In the genomic region with DNA sequence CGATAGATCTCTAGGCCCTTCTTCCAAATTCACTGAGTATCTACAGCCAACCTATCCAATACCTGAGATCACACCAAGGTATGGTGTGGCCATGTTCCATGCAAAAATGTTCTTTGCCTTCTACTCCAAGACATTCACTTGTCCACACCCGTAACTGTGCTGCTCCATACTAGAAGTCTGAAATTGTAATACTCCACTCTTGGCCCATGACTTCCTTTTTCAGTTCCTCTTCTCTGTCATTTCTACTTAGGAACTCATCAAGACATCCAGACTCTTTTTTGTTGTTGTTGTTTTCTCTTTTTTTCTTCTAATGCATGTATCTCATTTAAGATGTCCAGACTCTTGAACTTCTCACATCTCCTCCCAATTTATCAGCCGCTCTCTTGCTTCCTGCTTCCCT, we compare ENCODE assay signal across 19 cellular contexts. TPM values are rescaled to one million over a fixed set of nuclear protein-coding genes. Genes with fewer than 3 reads are reported as not detected.
DNase-seq lines count a peak whose midpoint lies in the region; ATAC-seq and TF ChIP-seq lines count a peak whose summit lies in the region.
"Had no signal": no experiment of that assay in that cellular context is flagged by ENCODE, and none has a peak within 500 bp of the region (broad histone marks: within the 10 kb centered on the region; RNA-seq: fewer than 3 reads in every experiment).

No MANE protein-coding gene starts in this region.

- H3K4me1 Mint-ChIP-seq in memory B cell = no peaks in the 10 kb centered on the region

- no peaks in the 10 kb centered on the region for H3K9me3 ChIP-seq in OCI-LY3 (ENCODE audit: insufficient read depth, low read length)
- H3K9me3 ChIP-seq in Peyer's patch = no peaks in the 10 kb centered on the region
- H3K9me3 ChIP-seq: body of pancreas, testis had no signal

- H3K4me2 ChIP-seq in OCI-LY3 (ENCODE audit: low read length) = peak overlapping the region; percentile 27

- DNase-seq in CD1c-positive myeloid dendritic cell (ENCODE audit: extremely low spot score) = peak; percentile 78
- peak; percentile 33 to 49 for DNase-seq in HL-60 (ENCODE audit: low read depth in 1 of 2, low spot score in 1 of 2)
- DNase-seq in memory B cell (ENCODE audit: low spot score in 2 of 2) = no peak
- DNase-seq in ecto neural progenitor cell (ENCODE audit: low spot score) = no peak
- DNase-seq in activated gamma-delta T cell (lab: John Stamatoyannopoulos, UW) = no peak
- no peak for DNase-seq in COLO829 (ENCODE audit: low spot score)
- DNase-seq in Peyer's patch = no peak
- DNase-seq: activated CD4-positive, CD25-positive, alpha-beta regulatory T cell; activated CD8-positive, alpha-beta T cell treated with anti-CD3 and anti-CD28 coated beads, Interleukin-2, amount 10 ng/mL, durations not matched to agents 7 days and 5 days; activated T-cell treated with anti-CD3 and anti-CD28 coated beads, Interleukin-2, amount 50 U/mL, for 48 hours; body of pancreas; endodermal cell; NCI-H1930; NCI-H345; occipital lobe; retina; testis had no signal

- H4K20me1 ChIP-seq in OCI-LY3 (ENCODE audit: insufficient read depth, low read length) = peaks cover 5% of the 10 kb centered on the region; the same call in 1 of the 2 replicates

- H3K36me3 ChIP-seq in OCI-LY3 (replicated peaks; ENCODE audit: low read depth, low read length) (no peaks in the 10 kb centered on the region), Peyer's patch (no peaks in the 10 kb centered on the region)

- H3K4me3 Mint-ChIP-seq in memory B cell = no peak overlapping the region
- H3K4me3 Mint-ChIP-seq: activated CD8-positive, alpha-beta T cell treated with anti-CD3 and anti-CD28 coated beads, Interleukin-2, amount 10 ng/mL, durations not matched to agents 7 days and 5 days; endodermal cell had no signal

- H3K27ac Mint-ChIP-seq in memory B cell = no peak overlapping the region
- H3K27ac Mint-ChIP-seq: activated CD8-positive, alpha-beta T cell treated with anti-CD3 and anti-CD28 coated beads, Interleukin-2, amount 10 ng/mL, durations not matched to agents 7 days and 5 days; endodermal cell had no signal

- H3K4me3 ChIP-seq in HL-60 (replicated peaks; ENCODE audit: insufficient read depth, low read length) = no peak overlapping the region
- peak overlapping the region; percentile 8; the same call in 1 of the 2 replicates for H3K4me3 ChIP-seq in OCI-LY3 (ENCODE audit: low read length)
- no peak overlapping the region for H3K4me3 ChIP-seq in Peyer's patch
- H3K4me3 ChIP-seq: body of pancreas, testis had no signal

- no peaks in the 10 kb centered on the region for H3K9me3 Mint-ChIP-seq in memory B cell
- H3K9me3 Mint-ChIP-seq: endodermal cell had no signal

- H3K27ac ChIP-seq in HL-60 (replicated peaks) = peak overlapping the region; percentile 55
- H3K27ac ChIP-seq in OCI-LY3 (ENCODE audit: low read length) = no peak overlapping the region
- no peak overlapping the region for H3K27ac ChIP-seq in Peyer's patch
- H3K27ac ChIP-seq: body of pancreas, testis had no signal

- H3K9ac ChIP-seq in OCI-LY3 (ENCODE audit: low read length) = no peak overlapping the region

- H2AFZ ChIP-seq in OCI-LY3 (ENCODE audit: low read depth, low read length) = no peak overlapping the region

- H3K79me2 ChIP-seq in OCI-LY3 (ENCODE audit: low read length) = no peaks in the 10 kb centered on the region

- H3K4me1 ChIP-seq in OCI-LY3 (ENCODE audit: low read length) (peaks cover 16% of the 10 kb centered on the region), Peyer's patch (no peaks in the 10 kb centered on the region)
- H3K4me1 ChIP-seq: testis had no signal

- H3K36me3 Mint-ChIP-seq in memory B cell = no peaks in the 10 kb centered on the region

- no peak for TF ChIP-seq POLR2A in Peyer's patch (IDR thresholded peaks at IDR 0.05)

- no peaks in the 10 kb centered on the region for H3K27me3 ChIP-seq in HL-60 (ENCODE audit: insufficient read depth, poor library complexity, severe bottlenecking)
- H3K27me3 ChIP-seq in OCI-LY3 (ENCODE audit: low read depth, low read length) = peaks cover 39% of the 10 kb centered on the region
- H3K27me3 ChIP-seq in Peyer's patch = no peaks in the 10 kb centered on the region
- H3K27me3 ChIP-seq: body of pancreas, testis had no signal

- H3K27me3 Mint-ChIP-seq in memory B cell = no peaks in the 10 kb centered on the region

- ATAC-seq in memory B cell (ENCODE audit: low read depth) = peak; percentile 82
- ATAC-seq: activated CD8-positive, alpha-beta T cell treated with anti-CD3 and anti-CD28 coated beads, Interleukin-2, amount 10 ng/mL, durations not matched to agents 7 days and 5 days; body of pancreas; HepG2 had no signal

- no peak for TF ChIP-seq CTCF in HL-60 (IDR thresholded peaks at IDR 0.05; ENCODE audit: insufficient read depth, low read length)
- TF ChIP-seq CTCF in OCI-LY3 (IDR thresholded peaks at IDR 0.05; ENCODE audit: low read depth, low read length) = no peak
- TF ChIP-seq CTCF in Peyer's patch (IDR thresholded peaks at IDR 0.05) = no peak

RNA-seq across cellular contexts. Expression of gene KSR1, which starts 42.5 kb away (rescaled TPM):
- total RNA-seq in Peyer's patch = 10 to 100 TPM; 26.6 to 64.4 (median 42.2) TPM

Comparison
In these comparisons a context has a peak if more than half of its experiments do, and no peak if none do; other contexts are left out.
1. DNase-seq: peak in CD1c-positive myeloid dendritic cell (single experiment) and HL-60 (2 of 2); none in memory B cell (0 of 2), ecto neural progenitor cell (single experiment), activated gamma-delta T cell (single experiment), COLO829 (single experiment) and Peyer's patch (0 of 3).